ENCODE assay signal across 8 cellular contexts in the genomic region with DNA sequence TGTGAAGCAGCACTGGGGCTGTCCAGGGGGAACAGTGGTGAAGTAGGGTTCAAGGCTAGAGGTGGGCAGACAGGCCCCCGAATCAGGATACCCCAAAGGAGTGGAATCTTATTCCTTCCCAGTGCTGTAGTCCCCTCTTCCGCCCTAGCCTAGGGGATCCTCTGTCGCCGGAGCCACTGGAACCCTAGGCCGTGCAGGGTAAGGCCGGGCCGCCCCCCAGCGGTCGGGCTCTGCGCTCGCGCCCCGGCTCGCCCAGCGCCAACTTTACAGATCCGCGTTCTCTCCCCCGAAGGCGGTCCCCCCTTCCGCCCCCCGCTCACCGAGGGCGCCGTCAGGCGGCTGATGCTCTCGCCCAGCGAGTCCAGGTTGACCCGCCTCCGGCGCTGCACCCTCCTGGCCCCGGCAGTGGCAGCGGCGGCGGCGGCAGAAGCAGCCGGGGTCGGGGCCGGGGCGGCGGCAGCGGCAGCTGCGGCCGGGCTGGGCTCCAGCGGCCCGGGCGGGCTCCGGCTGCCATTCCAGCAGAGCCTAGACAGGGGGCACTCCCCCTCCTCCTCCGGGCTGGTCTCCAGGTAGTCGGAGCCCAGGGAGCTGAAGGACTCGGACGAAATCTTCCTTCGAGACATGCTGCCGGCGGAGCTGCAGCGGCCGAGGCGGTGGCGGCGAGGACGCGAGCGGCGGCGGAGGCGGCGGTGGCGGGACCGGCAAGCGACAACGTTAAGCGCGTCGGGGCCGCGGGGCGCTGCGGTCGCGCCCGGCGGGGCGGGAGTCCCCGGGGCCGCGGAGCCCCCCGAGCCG. TPM values are rescaled to one million over a fixed set of nuclear protein-coding genes. Genes with fewer than 3 reads are reported as not detected.
DNase-seq lines count a peak whose midpoint lies in the region; ATAC-seq and TF ChIP-seq lines count a peak whose summit lies in the region.

No MANE protein-coding gene starts in this region.

- peak overlapping the region; percentile 42; the same call in 1 of the 2 replicates for H3K9ac ChIP-seq in KMS-11

- no peak overlapping the region for H3K27ac Mint-ChIP-seq in activated CD4-positive, alpha-beta T cell treated with anti-CD3 and anti-CD28 coated beads for 36 hours
- H3K27ac Mint-ChIP-seq in neural crest cell (ENCODE audit: unreplicated experiment): no peak overlapping the region

- no peaks in the 10 kb centered on the region for H3K79me2 ChIP-seq in KMS-11 (ENCODE audit: insufficient read depth, low read depth)

- no peaks in the 10 kb centered on the region for H4K20me1 ChIP-seq in KMS-11 (ENCODE audit: insufficient read depth)

- H3K4me3 ChIP-seq in KMS-11 (IDR thresholded peaks at IDR 0.05; ENCODE audit: insufficient read depth, low read depth, low read length): no peak overlapping the region
- peak overlapping the region; percentile 63 for H3K4me3 ChIP-seq in WERI-Rb-1 (ENCODE audit: low read depth, low read length)
- peak overlapping the region; percentile 49 to 59 for H3K4me3 ChIP-seq in foreskin fibroblast (ENCODE audit: low read depth in 1 of 2, low read length in 2 of 2)

- TF ChIP-seq CTCF in KMS-11 (conservative IDR thresholded peaks at IDR 0.05; ENCODE audit: low read depth, low read length) (peak; percentile 47; the same call in 1 of the 2 replicates), WERI-Rb-1 (IDR thresholded peaks at IDR 0.05; ENCODE audit: low read depth, low read length) (peak; percentile 84), foreskin fibroblast (IDR thresholded peaks at IDR 0.05; ENCODE audit: low read depth, low read length) (peak; percentile 70), neural crest cell (conservative IDR thresholded peaks at IDR 0.05) (peak; percentile 76)

- peaks cover 5% of the 10 kb centered on the region for H3K4me1 Mint-ChIP-seq in activated CD4-positive, alpha-beta T cell treated with anti-CD3 and anti-CD28 coated beads for 36 hours
- peaks cover 20% of the 10 kb centered on the region for H3K4me1 Mint-ChIP-seq in neural crest cell

- peaks cover 37% of the 10 kb centered on the region for H3K27me3 Mint-ChIP-seq in activated CD4-positive, alpha-beta T cell treated with anti-CD3 and anti-CD28 coated beads for 36 hours
- H3K27me3 Mint-ChIP-seq in neural crest cell (ENCODE audit: low read depth): peaks cover 34% of the 10 kb centered on the region

- H3K9me3 Mint-ChIP-seq in activated CD4-positive, alpha-beta T cell treated with anti-CD3 and anti-CD28 coated beads for 36 hours (ENCODE audit: low read depth): no peaks in the 10 kb centered on the region
- no peaks in the 10 kb centered on the region for H3K9me3 Mint-ChIP-seq in neural crest cell

- H3K4me1 ChIP-seq in KMS-11 (ENCODE audit: low read depth, poor library complexity, severe bottlenecking): peaks cover 3% of the 10 kb centered on the region

- H3K36me3 Mint-ChIP-seq in activated CD4-positive, alpha-beta T cell treated with anti-CD3 and anti-CD28 coated beads for 36 hours (ENCODE audit: low read depth): no peaks in the 10 kb centered on the region
- no peaks in the 10 kb centered on the region for H3K36me3 Mint-ChIP-seq in neural crest cell (ENCODE audit: low read depth)

- H3K27ac ChIP-seq in KMS-11 (no peak overlapping the region), WERI-Rb-1 (peak overlapping the region; percentile 66)

- H3K36me3 ChIP-seq in KMS-11 (ENCODE audit: insufficient read depth): no peaks in the 10 kb centered on the region
- no peaks in the 10 kb centered on the region for H3K36me3 ChIP-seq in WERI-Rb-1

- ATAC-seq in activated CD4-positive, alpha-beta T cell treated with anti-CD3 and anti-CD28 coated beads for 36 hours: peak; percentile 60
- peak; percentile 69 for ATAC-seq in GM21825 (IDR thresholded peaks at IDR 0.05; ENCODE audit: unreplicated experiment)

- intact Hi-C loops in activated CD4-positive, alpha-beta T cell treated with anti-CD3 and anti-CD28 coated beads for 36 hours (cut with DNase I, micrococcal nuclease): no loop called here

- H3K4me3 Mint-ChIP-seq in activated CD4-positive, alpha-beta T cell treated with anti-CD3 and anti-CD28 coated beads for 36 hours: peak overlapping the region; percentile 13
- peak overlapping the region; percentile 77 for H3K4me3 Mint-ChIP-seq in neural crest cell

- no peaks in the 10 kb centered on the region for H3K9me3 ChIP-seq in WERI-Rb-1 (ENCODE audit: severe bottlenecking)

- CTCF ChIA-PET in activated CD4-positive, alpha-beta T cell treated with anti-CD3 and anti-CD28 coated beads for 36 hours (lab: Charles Lee): no interaction called here

- H2AFZ ChIP-seq in KMS-11 (ENCODE audit: low read depth): peak overlapping the region; percentile 57

- POLR2A ChIA-PET in activated CD4-positive, alpha-beta T cell treated with anti-CD3 and anti-CD28 coated beads for 36 hours (lab: Charles Lee): no interaction called here

- H3K27me3 ChIP-seq in KMS-11 (ENCODE audit: insufficient read depth, low read depth) (no peaks in the 10 kb centered on the region), WERI-Rb-1 (ENCODE audit: insufficient read depth, low read depth, severe bottlenecking) (no peaks in the 10 kb centered on the region)

- peak; percentile 41 for DNase-seq in activated CD4-positive, alpha-beta T cell treated with anti-CD3 and anti-CD28 coated beads for 36 hours
- no peak for DNase-seq in activated CD4-positive, alpha-beta T cell treated with anti-CD3 and anti-CD28 coated beads for 1 hour
- peak; percentile 85 for DNase-seq in WERI-Rb-1
- peak in 1 of 2 donors; percentile 80 for DNase-seq in foreskin fibroblast
- peak; percentile 64 for DNase-seq in neural crest cell (ENCODE audit: low read depth, low spot score)
- no peak for DNase-seq in effector CD8-positive, alpha-beta T cell (lab: John Stamatoyannopoulos, UW)

- H3K4me2 ChIP-seq in KMS-11: peak overlapping the region; percentile 73; the same call in 1 of the 2 replicates

RNA-seq across cellular contexts. Expression of gene GUCY1A2, which starts 0.6 kb away (rescaled TPM):
- not detected for total RNA-seq in activated CD4-positive, alpha-beta T cell treated with anti-CD3 and anti-CD28 coated beads for 36 hours
- total RNA-seq in neural crest cell: 3.7 and 4.0 TPM in 2 replicates

Comparison
In these comparisons a context has a peak if more than half of its experiments do, and no peak if none do; other contexts are left out.
1. DNase-seq: peak in activated CD4-positive, alpha-beta T cell treated with anti-CD3 and anti-CD28 coated beads for 36 hours (single experiment), WERI-Rb-1 (single experiment) and neural crest cell (single experiment); none in activated CD4-positive, alpha-beta T cell treated with anti-CD3 and anti-CD28 coated beads for 1 hour (single experiment) and effector CD8-positive, alpha-beta T cell (single experiment).
2. Peak in every context shown above with its lines, with median percentiles within 50 percentile points of each other: CTCF ChIP-seq.